20 cellular contexts compared by ENCODE assay signal in genomic region chr14:70942342-70942706, GRCh38. TPM values are rescaled to one million over a fixed set of nuclear protein-coding genes. Genes with fewer than 3 reads are reported as not detected.
DNase-seq lines count a peak whose midpoint lies in the region; ATAC-seq and TF ChIP-seq lines count a peak whose summit lies in the region.
"Had no signal": no experiment of that assay in that cellular context is flagged by ENCODE, and none has a peak within 500 bp of the region (broad histone marks: within the 10 kb centered on the region; RNA-seq: fewer than 3 reads in every experiment).

No MANE protein-coding gene starts in this region.

- no peak overlapping the region for H3K27ac ChIP-seq in CD8-positive, alpha-beta T cell (ENCODE audit: low read depth, low read length)
- H3K27ac ChIP-seq in GM23338 (ENCODE audit: low read depth), result no peak overlapping the region
- H3K27ac ChIP-seq: BLaER1 treated with 17β-estradiol and CSF1 and Interleukin-3, amounts not matched to agents 10 nM and 100 nM; HL-60; prostate gland; suprapubic skin had no signal

- peaks cover 14% of the 10 kb centered on the region for H3K9me3 ChIP-seq in CD8-positive, alpha-beta T cell (ENCODE audit: low read length)
- H3K9me3 ChIP-seq: prostate gland, suprapubic skin had no signal

- intact Hi-C loops in CD8-positive, alpha-beta T cell (cut with DNase I, micrococcal nuclease), result no loop called here

- no peaks in the 10 kb centered on the region for H3F3A ChIP-seq in GM23338 (replicated peaks; ENCODE audit: low read depth)

- no peaks in the 10 kb centered on the region for H3K27me3 Mint-ChIP-seq in activated CD8-positive, alpha-beta memory T cell treated with anti-CD3 and anti-CD28 coated beads, Interleukin-2, amount 10 ng/mL, durations not matched to agents 7 days and 5 days
- H3K27me3 Mint-ChIP-seq in CD8-positive, alpha-beta T cell (ENCODE audit: low read depth), result no peaks in the 10 kb centered on the region
- no peaks in the 10 kb centered on the region for H3K27me3 Mint-ChIP-seq in activated naive CD8-positive, alpha-beta T cell treated with anti-CD3 and anti-CD28 coated beads for 36 hours
- no peaks in the 10 kb centered on the region for H3K27me3 Mint-ChIP-seq in natural killer cell treated with Interleukin-12 subunit alpha and Interleukin-12 subunit beta and Interleukin-15 and Interleukin-18, amount 100 ng/mL, for 72 hours
- no peaks in the 10 kb centered on the region for H3K27me3 Mint-ChIP-seq in GM23338 (ENCODE audit: insufficient read depth, low read depth, poor library complexity)
- H3K27me3 Mint-ChIP-seq: memory B cell had no signal

- peaks cover 54% of the 10 kb centered on the region for H3K4me1 Mint-ChIP-seq in activated CD8-positive, alpha-beta memory T cell treated with anti-CD3 and anti-CD28 coated beads, Interleukin-2, amount 10 ng/mL, durations not matched to agents 7 days and 5 days
- peaks cover 69% of the 10 kb centered on the region for H3K4me1 Mint-ChIP-seq in CD8-positive, alpha-beta T cell (ENCODE audit: low read depth)
- peaks cover 48% of the 10 kb centered on the region for H3K4me1 Mint-ChIP-seq in activated naive CD8-positive, alpha-beta T cell treated with anti-CD3 and anti-CD28 coated beads for 36 hours
- H3K4me1 Mint-ChIP-seq in natural killer cell treated with Interleukin-12 subunit alpha and Interleukin-12 subunit beta and Interleukin-15 and Interleukin-18, amount 100 ng/mL, for 72 hours (ENCODE audit: low read depth in 2 of 2), result peaks cover 54 to 70% of the 10 kb centered on the region in 2 donors
- no peaks in the 10 kb centered on the region for H3K4me1 Mint-ChIP-seq in GM23338

- no peak for TF ChIP-seq CTCF in CD8-positive, alpha-beta T cell (IDR thresholded peaks at IDR 0.05)
- TF ChIP-seq CTCF in GM23338 (conservative IDR thresholded peaks at IDR 0.05; ENCODE audit: low read depth in 2 of 2), result no peak

- H4K20me1 ChIP-seq in GM23338 (replicated peaks; ENCODE audit: insufficient read depth), result peaks cover 10% of the 10 kb centered on the region

- no peak overlapping the region for H3K4me3 Mint-ChIP-seq in activated CD8-positive, alpha-beta memory T cell treated with anti-CD3 and anti-CD28 coated beads, Interleukin-2, amount 10 ng/mL, durations not matched to agents 7 days and 5 days
- H3K4me3 Mint-ChIP-seq in CD8-positive, alpha-beta T cell, result peak overlapping the region; percentile 11
- no peak overlapping the region for H3K4me3 Mint-ChIP-seq in activated naive CD8-positive, alpha-beta T cell treated with anti-CD3 and anti-CD28 coated beads for 36 hours
- H3K4me3 Mint-ChIP-seq in natural killer cell treated with Interleukin-12 subunit alpha and Interleukin-12 subunit beta and Interleukin-15 and Interleukin-18, amount 100 ng/mL, for 72 hours, result no peak overlapping the region
- H3K4me3 Mint-ChIP-seq in GM23338, result no peak overlapping the region
- H3K4me3 Mint-ChIP-seq: memory B cell had no signal

- H3K9me2 ChIP-seq in GM23338 (ENCODE audit: insufficient read depth), result no peaks in the 10 kb centered on the region

- no peak for DNase-seq in activated CD8-positive, alpha-beta memory T cell treated with anti-CD3 and anti-CD28 coated beads, Interleukin-2, amount 10 ng/mL, durations not matched to agents 7 days and 5 days
- no peak for DNase-seq in activated CD8-positive, alpha-beta memory T cell treated with anti-CD3 and anti-CD28 coated beads for 24 hours
- DNase-seq in CD8-positive, alpha-beta T cell, result no peak
- no peak for DNase-seq in activated naive CD8-positive, alpha-beta T cell treated with anti-CD3 and anti-CD28 coated beads for 36 hours
- no peak for DNase-seq in natural killer cell treated with Interleukin-12 subunit alpha and Interleukin-12 subunit beta and Interleukin-15 and Interleukin-18, amount 100 ng/mL, for 72 hours (ENCODE audit: low spot score)
- DNase-seq in GM23338 (ENCODE audit: low spot score), result no peak
- DNase-seq: ACHN; esophagus squamous epithelium; H7; NCI-H1694 treated with DMSO at 0.1 percent for 48 hours; NCI-H2171; NCI-H524; NK-92 treated with Interleukin-12 subunit alpha and Interleukin-12 subunit beta, amount 100 ng/mL, for 24 hours; SHP77 had no signal

- peaks cover 22% of the 10 kb centered on the region for H3K4me1 ChIP-seq in CD8-positive, alpha-beta T cell (ENCODE audit: insufficient read depth, low read length)
- no peaks in the 10 kb centered on the region for H3K4me1 ChIP-seq in GM23338 (ENCODE audit: insufficient read depth)
- H3K4me1 ChIP-seq: BLaER1 treated with 17β-estradiol and CSF1 and Interleukin-3, amounts not matched to agents 10 nM and 100 nM; esophagus squamous epithelium; prostate gland; suprapubic skin had no signal

- H3K9me3 Mint-ChIP-seq in activated CD8-positive, alpha-beta memory T cell treated with anti-CD3 and anti-CD28 coated beads, Interleukin-2, amount 10 ng/mL, durations not matched to agents 7 days and 5 days (ENCODE audit: low read depth), result peaks cover 28% of the 10 kb centered on the region
- peaks cover 48% of the 10 kb centered on the region for H3K9me3 Mint-ChIP-seq in CD8-positive, alpha-beta T cell
- peaks cover 63% of the 10 kb centered on the region for H3K9me3 Mint-ChIP-seq in activated naive CD8-positive, alpha-beta T cell treated with anti-CD3 and anti-CD28 coated beads for 36 hours
- peaks cover 13% of the 10 kb centered on the region for H3K9me3 Mint-ChIP-seq in natural killer cell treated with Interleukin-12 subunit alpha and Interleukin-12 subunit beta and Interleukin-15 and Interleukin-18, amount 100 ng/mL, for 72 hours
- peaks cover 76% of the 10 kb centered on the region for H3K9me3 Mint-ChIP-seq in GM23338

- H3K27ac Mint-ChIP-seq in activated CD8-positive, alpha-beta memory T cell treated with anti-CD3 and anti-CD28 coated beads, Interleukin-2, amount 10 ng/mL, durations not matched to agents 7 days and 5 days, result peak overlapping the region; percentile 37
- peak overlapping the region; percentile 86 for H3K27ac Mint-ChIP-seq in CD8-positive, alpha-beta T cell
- H3K27ac Mint-ChIP-seq in activated naive CD8-positive, alpha-beta T cell treated with anti-CD3 and anti-CD28 coated beads for 36 hours, result peak overlapping the region; percentile 80
- H3K27ac Mint-ChIP-seq in natural killer cell treated with Interleukin-12 subunit alpha and Interleukin-12 subunit beta and Interleukin-15 and Interleukin-18, amount 100 ng/mL, for 72 hours, result peak overlapping the region; percentile 62 to 69
- H3K27ac Mint-ChIP-seq in GM23338, result no peak overlapping the region
- H3K27ac Mint-ChIP-seq: memory B cell had no signal

- CTCF ChIA-PET in activated CD8-positive, alpha-beta memory T cell treated with anti-CD3 and anti-CD28 coated beads, Interleukin-2, amount 10 ng/mL, durations not matched to agents 7 days and 5 days (lab: Charles Lee), result interaction anchor here (0.6 to 3.1 kb wide), 7 partner anchors 12 to 125 kb away, joined by 3 to 18 read pairs (median 4); partner anchors contain the start of gene PCNX1
- CTCF ChIA-PET in CD8-positive, alpha-beta T cell (lab: Charles Lee), result interaction anchor here (1.1 to 2.7 kb wide), 5 partner anchors 8 to 35 kb away, joined by 3 to 33 read pairs (median 4); partner anchors contain the start of gene PCNX1

- no peak overlapping the region for H3K4me2 ChIP-seq in GM23338
- H3K4me2 ChIP-seq: BLaER1 treated with 17β-estradiol and CSF1 and Interleukin-3, amounts not matched to agents 10 nM and 100 nM had no signal

- H3K36me3 ChIP-seq in CD8-positive, alpha-beta T cell (ENCODE audit: insufficient read depth, low read length), result peaks cover 1% of the 10 kb centered on the region
- peaks cover 40% of the 10 kb centered on the region for H3K36me3 ChIP-seq in GM23338 (ENCODE audit: insufficient read depth)
- H3K36me3 ChIP-seq: prostate gland had no signal

- H2AFZ ChIP-seq in GM23338, result no peak overlapping the region

- POLR2A ChIA-PET in CD8-positive, alpha-beta T cell (lab: Charles Lee), result interaction anchor here (0.6 to 2.1 kb wide), 6 partner anchors 10 to 232 kb away, joined by 3 to 15 read pairs (median 6); partner anchors contain the start of gene PCNX1

- H3K27me3 ChIP-seq in CD8-positive, alpha-beta T cell (ENCODE audit: insufficient read depth, low read length), result no peaks in the 10 kb centered on the region
- H3K27me3 ChIP-seq in GM23338 (ENCODE audit: insufficient read depth), result no peaks in the 10 kb centered on the region
- H3K27me3 ChIP-seq: BLaER1 treated with 17β-estradiol and CSF1 and Interleukin-3, amounts not matched to agents 10 nM and 100 nM; esophagus squamous epithelium; suprapubic skin had no signal

- H3K36me3 Mint-ChIP-seq in activated CD8-positive, alpha-beta memory T cell treated with anti-CD3 and anti-CD28 coated beads, Interleukin-2, amount 10 ng/mL, durations not matched to agents 7 days and 5 days, result peaks cover 76% of the 10 kb centered on the region
- peaks cover 74% of the 10 kb centered on the region for H3K36me3 Mint-ChIP-seq in CD8-positive, alpha-beta T cell
- H3K36me3 Mint-ChIP-seq in activated naive CD8-positive, alpha-beta T cell treated with anti-CD3 and anti-CD28 coated beads for 36 hours, result peaks cover 87% of the 10 kb centered on the region
- peaks cover 55% of the 10 kb centered on the region for H3K36me3 Mint-ChIP-seq in natural killer cell treated with Interleukin-12 subunit alpha and Interleukin-12 subunit beta and Interleukin-15 and Interleukin-18, amount 100 ng/mL, for 72 hours
- H3K36me3 Mint-ChIP-seq in GM23338 (ENCODE audit: low read depth), result peaks cover 77% of the 10 kb centered on the region

- peaks cover 90% of the 10 kb centered on the region for H3K79me2 ChIP-seq in GM23338 (replicated peaks; ENCODE audit: insufficient read depth)

- H3K4me3 ChIP-seq in CD8-positive, alpha-beta T cell (ENCODE audit: low read depth, low read length), result no peak overlapping the region
- H3K4me3 ChIP-seq in GM23338, result no peak overlapping the region
- H3K4me3 ChIP-seq: BLaER1 treated with 17β-estradiol and CSF1 and Interleukin-3, amounts not matched to agents 10 nM and 100 nM; esophagus squamous epithelium; prostate gland; suprapubic skin had no signal

- ATAC-seq in activated CD8-positive, alpha-beta memory T cell treated with anti-CD3 and anti-CD28 coated beads, Interleukin-2, amount 10 ng/mL, durations not matched to agents 7 days and 5 days, result no peak
- ATAC-seq in CD8-positive, alpha-beta T cell, result peak; percentile 23
- peak in 1 of 2 donors; percentile 40 for ATAC-seq in natural killer cell treated with Interleukin-12 subunit alpha and Interleukin-12 subunit beta and Interleukin-15 and Interleukin-18, amount 100 ng/mL, for 72 hours
- ATAC-seq in HG03565 (IDR thresholded peaks at IDR 0.05; ENCODE audit: unreplicated experiment) (no peak), GM23338 (no peak)

RNA-seq across cellular contexts. Expression of gene PCNX1, which starts 35.1 kb away (rescaled TPM):
- total RNA-seq in activated CD8-positive, alpha-beta memory T cell treated with anti-CD3 and anti-CD28 coated beads, Interleukin-2, amount 10 ng/mL, durations not matched to agents 7 days and 5 days, result 10 to 100 TPM; 64.4 to 69.2 TPM
- 10 to 100 TPM; 54.0 to 63.5 TPM for total RNA-seq in CD8-positive, alpha-beta T cell
- 10 to 100 TPM; 31.0 to 37.4 TPM for total RNA-seq in activated naive CD8-positive, alpha-beta T cell treated with anti-CD3 and anti-CD28 coated beads for 36 hours
- 100 to 1,000 TPM in 1 of 2 donors, 10 to 100 TPM in 1; 81.7 to 156 TPM for total RNA-seq in natural killer cell treated with Interleukin-12 subunit alpha and Interleukin-12 subunit beta and Interleukin-15 and Interleukin-18, amount 100 ng/mL, for 72 hours
- total RNA-seq in GM23338 (2014; rRNA removed; shearing (Covaris generic)), result 53.1 and 59.9 TPM in 2 replicates
- 17.3 and 19.4 TPM in 2 replicates for polyA plus RNA-seq in GM23338 (2016; fragmentation: Nextera tagmentation; extraction: Ambion mirVana)
